ENCODE assay signal across 8 cellular contexts in the genomic region with DNA sequence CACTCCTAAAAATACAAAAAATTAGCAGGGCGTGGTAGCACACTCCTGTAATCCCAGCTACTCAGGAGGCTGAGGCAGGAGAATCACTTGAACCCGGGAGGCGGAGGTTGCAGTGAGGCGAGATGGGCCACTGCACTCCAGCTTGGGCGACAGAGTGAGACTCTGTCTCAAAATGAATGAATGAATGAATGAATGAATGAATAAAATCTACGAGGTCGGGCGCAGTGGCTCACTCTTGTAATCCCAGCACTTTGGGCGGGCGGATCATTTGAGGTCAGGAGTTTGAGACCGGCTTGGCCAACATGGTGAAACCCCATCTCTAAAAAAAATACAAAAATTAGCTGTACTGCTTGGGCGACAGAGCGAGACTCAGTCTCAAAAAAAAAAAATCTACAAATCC. TPM values are rescaled to one million over a fixed set of nuclear protein-coding genes. Genes with fewer than 3 reads are reported as not detected.
A peak's percentile ranks its signal among the peaks of the same experiment; 100 is the strongest.
DNase-seq lines count a peak whose midpoint lies in the region; ATAC-seq and TF ChIP-seq lines count a peak whose summit lies in the region.
"Not testable (repeated sequence)": the region's sequence is repeated elsewhere in the genome, so short reads cannot be mapped to it uniquely, and the experiment has no call there.

No MANE protein-coding gene starts in this region.

- H3K4me1 ChIP-seq in NT2/D1 (ENCODE audit: insufficient read depth, insufficient read length); right cardiac atrium (ENCODE audit: control insufficient read depth, insufficient read depth, low read length); naive thymus-derived CD4-positive, alpha-beta T cell (ENCODE audit: control insufficient read depth in 2 of 2, insufficient read depth in 2 of 2, low read length in 2 of 2): not testable (repeated sequence)

- not testable (repeated sequence) for H3K9me3 Mint-ChIP-seq in activated T-cell treated with anti-CD3 and anti-CD28 coated beads, Interleukin-2, amount 50 U/mL, for 24 hours; naive thymus-derived CD4-positive, alpha-beta T cell; stimulated activated memory B cell treated with anti-CD40 and anti-IgM and Interleukin-4, amounts not matched to agents 10 μg/mL and 1 μg/mL and 100 μg/mL, for 72 hours

- H3K4me3 ChIP-seq in AG04450 (ENCODE audit: low read depth, low read length) (peak overlapping the region; percentile 73), NT2/D1 (ENCODE audit: insufficient read length, low read depth) (peak overlapping the region; percentile 67), choroid plexus epithelial cell (ENCODE audit: low read depth, low read length) (peak overlapping the region; percentile 85), right cardiac atrium (ENCODE audit: low read length) (peak overlapping the region; percentile 58)
- peak overlapping the region; percentile 71 for H3K4me3 ChIP-seq in naive thymus-derived CD4-positive, alpha-beta T cell (ENCODE audit: low read length)

- POLR2A ChIA-PET in AG04450 (lab: Yijun Ruan, JAX) = interaction anchor here (0.6 to 0.7 kb wide), 2 partner anchors 29 to 51 kb away, joined by 3 to 5 read pairs; no protein-coding TSS in a partner anchor
- POLR2A ChIA-PET in naive thymus-derived CD4-positive, alpha-beta T cell (lab: Charles Lee) = interaction anchor here (1.4 to 2.0 kb wide), 2 partner anchors 39 to 479 kb away, joined by 5 to 13 read pairs; partner anchors contain the start of genes GSTZ1, POMT2 and SNW1

- not testable (repeated sequence) for H3K27me3 ChIP-seq in AG04450 (ENCODE audit: control insufficient read depth, insufficient read depth, low read length); NT2/D1 (ENCODE audit: insufficient read depth, insufficient read length); right cardiac atrium (ENCODE audit: control insufficient read depth, insufficient read depth); naive thymus-derived CD4-positive, alpha-beta T cell (ENCODE audit: control insufficient read depth in 2 of 2, insufficient read depth in 2 of 2, low read length in 2 of 2)

- H3K36me3 ChIP-seq in NT2/D1 (ENCODE audit: insufficient read depth, insufficient read length, low read length); naive thymus-derived CD4-positive, alpha-beta T cell (ENCODE audit: control insufficient read depth in 2 of 3, insufficient read depth in 3 of 3, low read length in 3 of 3): not testable (repeated sequence)

- not testable (repeated sequence) for H3K9ac ChIP-seq in NT2/D1 (ENCODE audit: insufficient read length, low read depth)

- peak overlapping the region; percentile 94 for H3K27ac Mint-ChIP-seq in activated T-cell treated with anti-CD3 and anti-CD28 coated beads, Interleukin-2, amount 50 U/mL, for 24 hours
- peak overlapping the region in 8 of 9 donors; percentile 34 to 92 (median 78) for H3K27ac Mint-ChIP-seq in naive thymus-derived CD4-positive, alpha-beta T cell
- peak overlapping the region; percentile 90 for H3K27ac Mint-ChIP-seq in stimulated activated memory B cell treated with anti-CD40 and anti-IgM and Interleukin-4, amounts not matched to agents 10 μg/mL and 1 μg/mL and 100 μg/mL, for 72 hours

- CTCF ChIA-PET in AG04450 (lab: Charles Lee) = interaction anchor here (1.1 to 1.5 kb wide), 3 partner anchors 9 to 62 kb away, joined by 3 to 6 read pairs (median 5); no protein-coding TSS in a partner anchor
- CTCF ChIA-PET in naive thymus-derived CD4-positive, alpha-beta T cell (lab: Charles Lee) = not testable (repeated sequence)

- intact Hi-C loops in right cardiac atrium (cut with DNase I); naive thymus-derived CD4-positive, alpha-beta T cell (cut with micrococcal nuclease): not testable (repeated sequence)

- H3K27me3 Mint-ChIP-seq in activated T-cell treated with anti-CD3 and anti-CD28 coated beads, Interleukin-2, amount 50 U/mL, for 24 hours; naive thymus-derived CD4-positive, alpha-beta T cell; stimulated activated memory B cell treated with anti-CD40 and anti-IgM and Interleukin-4, amounts not matched to agents 10 μg/mL and 1 μg/mL and 100 μg/mL, for 72 hours: not testable (repeated sequence)

- not testable (repeated sequence) for H3K36me3 Mint-ChIP-seq in activated T-cell treated with anti-CD3 and anti-CD28 coated beads, Interleukin-2, amount 50 U/mL, for 24 hours (ENCODE audit: low read depth); naive thymus-derived CD4-positive, alpha-beta T cell; stimulated activated memory B cell treated with anti-CD40 and anti-IgM and Interleukin-4, amounts not matched to agents 10 μg/mL and 1 μg/mL and 100 μg/mL, for 72 hours

- peak; percentile 0 for ATAC-seq in GM21528 (IDR thresholded peaks at IDR 0.05; ENCODE audit: low FRiP score, unreplicated experiment)
- not testable (repeated sequence) for ATAC-seq in right cardiac atrium; naive thymus-derived CD4-positive, alpha-beta T cell; stimulated activated memory B cell treated with anti-CD40 and anti-IgM and Interleukin-4, amounts not matched to agents 10 μg/mL and 1 μg/mL and 100 μg/mL, for 72 hours

- DNase-seq in AG04450 (ENCODE audit: low read depth, low spot score); NT2/D1 (ENCODE audit: low read depth, low spot score); activated T-cell treated with anti-CD3 and anti-CD28 coated beads, Interleukin-2, amount 50 U/mL, for 24 hours; choroid plexus epithelial cell (ENCODE audit: low read depth); naive thymus-derived CD4-positive, alpha-beta T cell: not testable (repeated sequence)
- DNase-seq in right cardiac atrium = peak in 1 of 3 donors; percentile 16

- not testable (repeated sequence) for H3K9me3 ChIP-seq in AG04450 (ENCODE audit: control insufficient read depth, insufficient read depth, low read length); NT2/D1 (ENCODE audit: insufficient read depth, low read length); right cardiac atrium (ENCODE audit: control insufficient read depth, low read length); naive thymus-derived CD4-positive, alpha-beta T cell (ENCODE audit: control insufficient read depth in 2 of 3, low read length in 3 of 3)

- H3K27ac ChIP-seq in AG04450 (ENCODE audit: low read depth, low read length); right cardiac atrium (ENCODE audit: low read length): not testable (repeated sequence)
- peak overlapping the region; percentile 81 for H3K27ac ChIP-seq in naive thymus-derived CD4-positive, alpha-beta T cell (ENCODE audit: low read depth, low read length)

- TF ChIP-seq CTCF in AG04450 (IDR thresholded peaks at IDR 0.05; ENCODE audit: low read depth, low read length); choroid plexus epithelial cell (conservative IDR thresholded peaks at IDR 0.05; ENCODE audit: low read depth, low read length): not testable (repeated sequence)

- peak overlapping the region; percentile 88 for H3K4me3 Mint-ChIP-seq in activated T-cell treated with anti-CD3 and anti-CD28 coated beads, Interleukin-2, amount 50 U/mL, for 24 hours
- peak overlapping the region; percentile 83 to 89 (median 87) for H3K4me3 Mint-ChIP-seq in naive thymus-derived CD4-positive, alpha-beta T cell
- peak overlapping the region; percentile 86 for H3K4me3 Mint-ChIP-seq in stimulated activated memory B cell treated with anti-CD40 and anti-IgM and Interleukin-4, amounts not matched to agents 10 μg/mL and 1 μg/mL and 100 μg/mL, for 72 hours

- H3K4me1 Mint-ChIP-seq in activated T-cell treated with anti-CD3 and anti-CD28 coated beads, Interleukin-2, amount 50 U/mL, for 24 hours (ENCODE audit: low read depth) = peaks cover 14% of the 10 kb centered on the region
- H3K4me1 Mint-ChIP-seq in naive thymus-derived CD4-positive, alpha-beta T cell = peaks cover 0 to 17% (median 6%) of the 10 kb centered on the region in 7 donors
- peaks cover 10% of the 10 kb centered on the region for H3K4me1 Mint-ChIP-seq in stimulated activated memory B cell treated with anti-CD40 and anti-IgM and Interleukin-4, amounts not matched to agents 10 μg/mL and 1 μg/mL and 100 μg/mL, for 72 hours

- WGBS in right cardiac atrium = 77% methylated on average over 13 of the region's 13 CpGs

RNA-seq across cellular contexts. Expression of gene ADCK1, which starts 0.5 kb away (rescaled TPM):
- polyA plus RNA-seq in AG04450 (2011; rRNA removed) (4.8 and 5.2 TPM in 2 replicates), right cardiac atrium (8.0 TPM)
- polyA minus RNA-seq in AG04450 (2011; rRNA and poly(A)+ RNA removed) = 5.1 and 5.9 TPM in 2 replicates
- 10 to 100 TPM in 2 of 4 donors, 1 to 10 TPM in 2; 5.5 to 11.8 (median 9.8) TPM for total RNA-seq in right cardiac atrium
- total RNA-seq in naive thymus-derived CD4-positive, alpha-beta T cell = 10 to 100 TPM in 3 of 5 experiments, 1 to 10 TPM in 2; 4.5 to 10.6 (median 10.3) TPM
- polyA plus RNA-seq in naive thymus-derived CD4-positive, alpha-beta T cell = 1 to 10 TPM; 6.6 to 8.8 TPM

RNA-seq across cellular contexts. Expression of gene SNW1, which starts 38.5 kb away (rescaled TPM):
- polyA plus RNA-seq in AG04450 (2011; rRNA removed) (40.3 and 54.9 TPM in 2 replicates), right cardiac atrium (38.2 TPM)
- 20.9 and 23.8 TPM in 2 replicates for polyA minus RNA-seq in AG04450 (2011; rRNA and poly(A)+ RNA removed)
- 10 to 100 TPM; 45.9 to 67.1 (median 56.0) TPM for total RNA-seq in right cardiac atrium
- total RNA-seq in naive thymus-derived CD4-positive, alpha-beta T cell = 100 to 1,000 TPM in 2 of 5 experiments, 10 to 100 TPM in 3; 84.4 to 108 (median 97.7) TPM
- 10 to 100 TPM; 59.6 to 89.1 TPM for polyA plus RNA-seq in naive thymus-derived CD4-positive, alpha-beta T cell
